Comparison of ENCODE assay signal across 36 cellular contexts in genomic region chrX:135081695-135082094, GRCh38. TPM values are rescaled to one million over a fixed set of nuclear protein-coding genes. Genes with fewer than 3 reads are reported as not detected.
"Had no signal": no experiment of that assay in that cellular context is flagged by ENCODE, and none has a peak within 500 bp of the region (broad histone marks: within the 10 kb centered on the region; RNA-seq: fewer than 3 reads in every experiment).

No MANE protein-coding gene starts in this region.

- H3K4me1 ChIP-seq: ascending aorta, body of pancreas, breast epithelium had no signal

- H3K4me3 ChIP-seq: ascending aorta, body of pancreas, breast epithelium had no signal

- H3K27me3 ChIP-seq: ascending aorta, body of pancreas, brain microvascular endothelial cell had no signal

- DNase-seq: activated B cell treated with CpG ODN at 0.5 μM for 24 hours; activated CD4-positive, alpha-beta memory T cell treated with anti-CD3 and anti-CD28 coated beads for 36 hours; activated CD4-positive, alpha-beta T cell treated with anti-CD3 and anti-CD28 coated beads for 4 hours; activated CD4-positive, alpha-beta T cell treated with anti-CD3 and anti-CD28 coated beads, Interleukin-2, amount 10 ng/mL, durations not matched to agents 24 days and 14 days; activated CD4-positive, alpha-beta T cell treated with anti-CD3 and anti-CD28 coated beads, Interleukin-2, amount 50 U/mL, for 1 hour; activated CD4-positive, alpha-beta T cell treated with anti-CD3 and anti-CD28 coated beads, Interleukin-2, amount 50 U/mL, for 4 hours; activated CD4-positive, CD25-positive, alpha-beta regulatory T cell treated with anti-CD3 and anti-CD28 coated beads, Interleukin-2, amount 50 U/mL, for 72 hours; activated CD8-positive, alpha-beta memory T cell treated with anti-CD3 and anti-CD28 coated beads, Interleukin-2, amount 50 U/mL, for 4 hours; activated CD8-positive, alpha-beta T cell treated with anti-CD3 and anti-CD28 coated beads for 36 hours; activated effector memory CD4-positive, alpha-beta T cell treated with anti-CD3 and anti-CD28 coated beads, Interleukin-2, amount 50 U/mL, for 16 hours; activated naive CD4-positive, alpha-beta T cell treated with anti-CD3 and anti-CD28 coated beads, Interleukin-2, amount 10 ng/mL, durations not matched to agents 7 days and 5 days; activated naive CD4-positive, alpha-beta T cell treated with Interleukin-2 at 50 U/mL for 16 hours; activated naive CD8-positive, alpha-beta T cell treated with anti-CD3 and anti-CD28 coated beads, Interleukin-2, amount 10 ng/mL, durations not matched to agents 7 days and 5 days; activated naive CD8-positive, alpha-beta T cell treated with anti-CD3 and anti-CD28 coated beads, Interleukin-2, amount 50 U/mL, for 24 hours; activated T-cell treated with anti-CD3 and anti-CD28 coated beads for 4 hours; activated T-cell treated with anti-CD3 and anti-CD28 coated beads, Interleukin-2, amount 50 U/mL, for 1 hour; activated T-cell treated with anti-CD3 and anti-CD28 coated beads, Interleukin-2, amount 50 U/mL, for 4 hours; activated T-cell treated with anti-CD3 and anti-CD28 coated beads, Interleukin-2, amount 50 U/mL, for 72 hours; amygdala; anterior cingulate cortex; body of pancreas; brain microvascular endothelial cell; central memory CD4-positive, alpha-beta T cell; T-helper 1 cell; T-helper 2 cell; T-helper 9 cell had no signal

- FAIRE-seq: TTC549 had no signal

- ATAC-seq: activated CD8-positive, alpha-beta T cell treated with anti-CD3 and anti-CD28 coated beads for 36 hours; activated naive CD8-positive, alpha-beta T cell treated with anti-CD3 and anti-CD28 coated beads, Interleukin-2, amount 50 U/mL, for 24 hours; activated T-cell treated with anti-CD3 and anti-CD28 coated beads, Interleukin-2, amount 50 U/mL, for 4 hours; activated T-cell treated with anti-CD3 and anti-CD28 coated beads, Interleukin-2, amount 50 U/mL, for 72 hours; activated T-helper 17 cell treated with anti-CD3 and anti-CD28 coated beads, Interleukin-2, amount 50 U/mL, for 72 hours; body of pancreas had no signal

- H3K36me3 ChIP-seq: ascending aorta, brain microvascular endothelial cell, breast epithelium had no signal

- H3K9me3 ChIP-seq: ascending aorta, body of pancreas, breast epithelium had no signal

- H3K27ac ChIP-seq: ascending aorta, body of pancreas, brain microvascular endothelial cell, breast epithelium, VCaP had no signal

RNA-seq across cellular contexts. Expression of gene ETDB, which starts 38.6 kb away (rescaled TPM):
- total RNA-seq: activated B cell treated with CpG ODN at 0.5 μM for 24 hours; activated CD4-positive, alpha-beta memory T cell treated with anti-CD3 and anti-CD28 coated beads for 36 hours; activated CD4-positive, alpha-beta T cell treated with anti-CD3 and anti-CD28 coated beads, Interleukin-2, amount 10 ng/mL, durations not matched to agents 24 days and 14 days; activated CD8-positive, alpha-beta memory T cell treated with anti-CD3 and anti-CD28 coated beads for 36 hours; activated CD8-positive, alpha-beta T cell treated with anti-CD3 and anti-CD28 coated beads for 36 hours; activated naive CD8-positive, alpha-beta T cell treated with anti-CD3 and anti-CD28 coated beads, Interleukin-2, amount 10 ng/mL, durations not matched to agents 7 days and 5 days; activated T-cell treated with anti-CD3 and anti-CD28 coated beads, Interleukin-2, amount 50 U/mL, for 4 hours; activated T-cell treated with anti-CD3 and anti-CD28 coated beads, Interleukin-2, amount 50 U/mL, for 72 hours; activated T-helper 1 cell treated with anti-CD3 and anti-CD28 coated beads, Interleukin-12 subunit alpha, Interleukin-12 subunit beta, Interleukin-2, Interleukin-4 antibody, amounts not matched to agents 30 ng/mL and 10 ng/mL and 1 ng/mL, durations not matched to agents 14 hours and 24 hours and 36 hours; activated T-helper 17 cell treated with anti-CD3 and anti-CD28 coated beads, Interleukin-2, amount 50 U/mL, for 72 hours; ascending aorta; body of pancreas; breast epithelium; cardiac septum; cerebellum had no signal
- polyA plus RNA-seq: adipose tissue had no signal

RNA-seq across cellular contexts. Expression of gene RTL8B, which starts 59.4 kb away (rescaled TPM):
- total RNA-seq: activated B cell treated with CpG ODN at 0.5 μM for 24 hours had no signal
